ENCODE assay signal across 1 cellular context in genomic region chr2:105037572-105038382, GRCh38.
TF ChIP-seq lines count a peak whose summit lies in the region.

Gene MRPS9 (plus strand): TSS chr2:105038069. CDS start chr2:105038093, 24 bp downstream.

TF ChIP-seq in A549, 52 proteins besides CTCF, POLR2A, EP300 and RAD21 (continued from another document):
- TF ChIP-seq MAX (IDR thresholded peaks at IDR 0.05) (no peak; the same call in 1 of the 2 replicates), ESRRA (IDR thresholded peaks at IDR 0.05; ENCODE audit: borderline replicate concordance, low read length) (no peak)
